ENCODE assay signal across 8 cellular contexts in genomic region chr11:66438009-66438503, GRCh38. TPM values are rescaled to one million over a fixed set of nuclear protein-coding genes. Genes with fewer than 3 reads are reported as not detected.
DNase-seq lines count a peak whose midpoint lies in the region; ATAC-seq and TF ChIP-seq lines count a peak whose summit lies in the region.

No MANE protein-coding gene starts in this region.

- H3K36me3 Mint-ChIP-seq in nephron (ENCODE audit: low read depth): peaks cover 25% of the 10 kb centered on the region

- H3K4me3 ChIP-seq in LNCaP clone FGC (ENCODE audit: low read depth, low read length) (peak overlapping the region; percentile 96), duodenal mucosa (ENCODE audit: low read depth in 1 of 2, low read length in 2 of 2) (peak overlapping the region; percentile 75 to 89)

- peaks cover 8% of the 10 kb centered on the region for H3K27me3 Mint-ChIP-seq in nephron (ENCODE audit: low read depth)

- no peaks in the 10 kb centered on the region for H3K27me3 ChIP-seq in duodenal mucosa (ENCODE audit: control insufficient read depth in 1 of 2, insufficient read depth in 2 of 2, low read length in 2 of 2)

- ATAC-seq in HG03354 (IDR thresholded peaks at IDR 0.05; ENCODE audit: poor library complexity, severe bottlenecking, unreplicated experiment): no peak

- H3K9me3 ChIP-seq in duodenal mucosa (ENCODE audit: control insufficient read depth in 1 of 2, low read length in 2 of 2): peaks cover 2 to 3% of the 10 kb centered on the region in 2 donors

- H3K27ac Mint-ChIP-seq in nephron: peak overlapping the region; percentile 98 to 100 (median 99)

- H3K36me3 ChIP-seq in duodenal mucosa (ENCODE audit: control insufficient read depth in 1 of 2, insufficient read depth in 2 of 2, low read length in 2 of 2): peaks cover 7 to 18% of the 10 kb centered on the region in 2 donors

- peaks cover 7% of the 10 kb centered on the region in 2 donors for H3K4me1 ChIP-seq in duodenal mucosa (ENCODE audit: control insufficient read depth in 1 of 2, insufficient read depth in 2 of 2, low read length in 2 of 2)

- no peaks in the 10 kb centered on the region for H3K9me3 Mint-ChIP-seq in nephron

- peak overlapping the region; percentile 88 to 94 (median 90) for H3K4me3 Mint-ChIP-seq in nephron

- peak overlapping the region; percentile 44 to 68 for H3K9ac ChIP-seq in duodenal mucosa (ENCODE audit: low read depth in 1 of 2, low read length in 2 of 2)

- no peak for DNase-seq in LNCaP clone FGC (ENCODE audit: low read depth)
- no peak for DNase-seq in 8988T
- no peak for DNase-seq in Kasumi-1 (lab: John Stamatoyannopoulos, UW)
- DNase-seq in mucosa of gallbladder (ENCODE audit: low spot score): no peak

- TF ChIP-seq CTCF in C4-2B (conservative IDR thresholded peaks at IDR 0.05): no peak
- TF ChIP-seq CTCF in LNCaP clone FGC (IDR thresholded peaks at IDR 0.05; ENCODE audit: control insufficient read depth, extremely low read depth, insufficient read depth): no peak
- TF ChIP-seq CTCF in nephron (IDR thresholded peaks at IDR 0.05; ENCODE audit: unreplicated experiment in 3 of 3): no peak

- peaks cover 6% of the 10 kb centered on the region for H3K4me1 Mint-ChIP-seq in nephron

- H3K27ac ChIP-seq in C4-2B: peak overlapping the region; percentile 88
- no peak overlapping the region for H3K27ac ChIP-seq in duodenal mucosa (ENCODE audit: low read depth, low read length)

RNA-seq across cellular contexts. Expression of gene MRPL11, which starts 0.6 kb away (rescaled TPM):
- 32.8 TPM for total RNA-seq in mucosa of gallbladder

RNA-seq across cellular contexts. Expression of gene NPAS4, which starts 17.2 kb away (rescaled TPM):
- total RNA-seq in mucosa of gallbladder: 1.5 TPM

RNA-seq across cellular contexts. Expression of gene PELI3, which starts 28.6 kb away (rescaled TPM):
- 20.3 TPM for total RNA-seq in mucosa of gallbladder

RNA-seq across cellular contexts. Expression of gene DPP3, which starts 42.2 kb away (rescaled TPM):
- 61.2 TPM for total RNA-seq in mucosa of gallbladder
